Comparison of ENCODE assay signal across 15 cellular contexts in genomic region chr6:15342114-15342513, GRCh38.
A peak's percentile ranks its signal among the peaks of the same experiment; 100 is the strongest.
DNase-seq lines count a peak whose midpoint lies in the region; ATAC-seq and TF ChIP-seq lines count a peak whose summit lies in the region.
"Had no signal": no experiment of that assay in that cellular context is flagged by ENCODE, and none has a peak within 500 bp of the region (broad histone marks: within the 10 kb centered on the region; RNA-seq: fewer than 3 reads in every experiment).

No MANE protein-coding gene starts in this region.

- no peak overlapping the region for H4K5ac ChIP-seq in mesendoderm (ENCODE audit: low read length)

- H3K9ac ChIP-seq in mesendoderm (ENCODE audit: low read length): no peak overlapping the region

- intact Hi-C loops in CD4-positive, alpha-beta T cell (cut with DNase I, micrococcal nuclease): loop anchor here in 1 of 2 experiments (5.0 kb wide), 1 partner anchor 95 kb away; the partner anchor contains the start of gene JARID2
- intact Hi-C loops in activated B cell treated with CpG ODN at 0.5 μM for 24 hours (cut with micrococcal nuclease): loop anchor here (5.0 kb wide), 1 partner anchor 45 kb away; no protein-coding TSS in a partner anchor

- no peak overlapping the region for H3K4me2 ChIP-seq in mesendoderm (ENCODE audit: low read length)
- no peak overlapping the region for H3K4me2 ChIP-seq in hepatocyte

- no peak for TF ChIP-seq EP300 in tibial nerve (IDR thresholded peaks at IDR 0.05)

- H3K27ac ChIP-seq in CD4-positive, alpha-beta T cell (ENCODE audit: low read depth, low read length): peak overlapping the region; percentile 16
- no peak overlapping the region for H3K27ac ChIP-seq in mesendoderm (ENCODE audit: low read depth, low read length)
- H3K27ac ChIP-seq in hepatocyte: no peak overlapping the region
- no peak overlapping the region for H3K27ac ChIP-seq in tibial nerve
- H3K27ac ChIP-seq: testis had no signal

- no peaks in the 10 kb centered on the region for H3K9me3 ChIP-seq in CD4-positive, alpha-beta T cell (ENCODE audit: control insufficient read depth, low read length)
- H3K9me3 ChIP-seq in hepatocyte (ENCODE audit: low read depth): no peaks in the 10 kb centered on the region
- H3K9me3 ChIP-seq in tibial nerve: no peaks in the 10 kb centered on the region
- H3K9me3 ChIP-seq: testis had no signal

- H3K27me3 Mint-ChIP-seq in T-helper 1 cell treated with Interleukin-12 subunit alpha and Interleukin-12 subunit beta and Interleukin-4 antibody, amounts not matched to agents 30 μg/mL and 1 μg/mL, for 36 hours (ENCODE audit: low read depth): no peaks in the 10 kb centered on the region
- H3K27me3 Mint-ChIP-seq in CD4-positive, alpha-beta T cell: no peaks in the 10 kb centered on the region
- no peaks in the 10 kb centered on the region for H3K27me3 Mint-ChIP-seq in activated B cell treated with CpG ODN at 0.5 μM for 24 hours

- H3K79me1 ChIP-seq in mesendoderm (ENCODE audit: low read length): peaks cover 6% of the 10 kb centered on the region

- H3K27me3 ChIP-seq in CD4-positive, alpha-beta T cell (ENCODE audit: control insufficient read depth, insufficient read depth, low read length): no peaks in the 10 kb centered on the region
- H3K27me3 ChIP-seq in mesendoderm (ENCODE audit: insufficient read depth, low read length, poor library complexity) (no peaks in the 10 kb centered on the region), hepatocyte (no peaks in the 10 kb centered on the region), tibial nerve (no peaks in the 10 kb centered on the region)
- H3K27me3 ChIP-seq: testis had no signal

- H3K23ac ChIP-seq in mesendoderm (ENCODE audit: low read length): no peak overlapping the region

- H3K4me3 ChIP-seq in mesendoderm (ENCODE audit: low read length) (no peak overlapping the region), hepatocyte (no peak overlapping the region), tibial nerve (no peak overlapping the region)
- H3K4me3 ChIP-seq: testis had no signal

- H3K4ac ChIP-seq in mesendoderm (ENCODE audit: low read depth, low read length): no peak overlapping the region

- peaks cover 6% of the 10 kb centered on the region for H4K20me1 ChIP-seq in hepatocyte (ENCODE audit: insufficient read depth, poor library complexity, severe bottlenecking)

- H2AK5ac ChIP-seq in mesendoderm (ENCODE audit: low read length): no peak overlapping the region

- TF ChIP-seq POLR2A in tibial nerve (IDR thresholded peaks at IDR 0.05): no peak

- H3K9me3 Mint-ChIP-seq in T-helper 1 cell treated with Interleukin-12 subunit alpha and Interleukin-12 subunit beta and Interleukin-4 antibody, amounts not matched to agents 30 μg/mL and 1 μg/mL, for 36 hours: no peaks in the 10 kb centered on the region
- no peaks in the 10 kb centered on the region for H3K9me3 Mint-ChIP-seq in CD4-positive, alpha-beta T cell
- no peaks in the 10 kb centered on the region for H3K9me3 Mint-ChIP-seq in activated B cell treated with CpG ODN at 0.5 μM for 24 hours

- DNase-seq in T-helper 1 cell: no peak
- no peak for DNase-seq in CD4-positive, alpha-beta T cell
- DNase-seq in activated B cell treated with CpG ODN at 0.5 μM for 24 hours: no peak
- peak; percentile 65 for DNase-seq in mesendoderm
- no peak for DNase-seq in hepatocyte (ENCODE audit: low spot score)
- no peak for DNase-seq in NK-92 (lab: John Stamatoyannopoulos, UW; ENCODE audit: unreplicated experiment)
- DNase-seq in tibial nerve (ENCODE audit: low spot score in 2 of 2): no peak
- DNase-seq: cortex of kidney; DMS53; hypothalamus; NCI-H1417 treated with DMSO at 0.1 percent for 48 hours; NK-92 treated with Interleukin-12 subunit alpha and Interleukin-12 subunit beta, amount 100 ng/mL, for 24 hours; retina; testis had no signal

- no peak for TF ChIP-seq CTCF in CD4-positive, alpha-beta T cell (IDR thresholded peaks at IDR 0.05)
- no peak for TF ChIP-seq CTCF in activated B cell treated with CpG ODN at 0.5 μM for 24 hours (IDR thresholded peaks at IDR 0.05)
- TF ChIP-seq CTCF in hepatocyte (IDR thresholded peaks at IDR 0.05; ENCODE audit: poor library complexity): no peak
- TF ChIP-seq CTCF in tibial nerve (IDR thresholded peaks at IDR 0.05): no peak

- H3K4me1 Mint-ChIP-seq in T-helper 1 cell treated with Interleukin-12 subunit alpha and Interleukin-12 subunit beta and Interleukin-4 antibody, amounts not matched to agents 30 μg/mL and 1 μg/mL, for 36 hours (ENCODE audit: low read depth): peaks cover 63% of the 10 kb centered on the region
- H3K4me1 Mint-ChIP-seq in CD4-positive, alpha-beta T cell (ENCODE audit: low read depth): peaks cover 89% of the 10 kb centered on the region
- peaks cover 87% of the 10 kb centered on the region for H3K4me1 Mint-ChIP-seq in activated B cell treated with CpG ODN at 0.5 μM for 24 hours

- H3K56ac ChIP-seq in mesendoderm (ENCODE audit: low read length): peak overlapping the region; percentile 10

- no CpG with 5 or more reads among the region's 3 CpGs for WGBS in mesendoderm (ENCODE audit: extremely low coverage, insufficient coverage, low lambda C conversion rate)
- 85% methylated on average over 3 of the region's 3 CpGs for WGBS in hepatocyte (ENCODE audit: low lambda C conversion rate, missing lambda C conversion rate)
- WGBS in tibial nerve, 2 donors: 62 to 70% methylated on average over 3 of the region's 3 CpGs

- H2BK15ac ChIP-seq in mesendoderm (replicated peaks; ENCODE audit: low read depth): no peak overlapping the region

- H3K4me1 ChIP-seq in mesendoderm (ENCODE audit: control insufficient read depth, low read depth, low read length) (peaks cover 19% of the 10 kb centered on the region), hepatocyte (ENCODE audit: insufficient read depth) (peaks cover 24% of the 10 kb centered on the region), tibial nerve (peaks cover 0 to 27% (median 9%) of the 10 kb centered on the region in 4 donors)

- peak overlapping the region; percentile 47 for H3K4me3 Mint-ChIP-seq in T-helper 1 cell treated with Interleukin-12 subunit alpha and Interleukin-12 subunit beta and Interleukin-4 antibody, amounts not matched to agents 30 μg/mL and 1 μg/mL, for 36 hours
- H3K4me3 Mint-ChIP-seq in CD4-positive, alpha-beta T cell: peak overlapping the region; percentile 32
- no peak overlapping the region for H3K4me3 Mint-ChIP-seq in activated B cell treated with CpG ODN at 0.5 μM for 24 hours

- H3K36me3 ChIP-seq in mesendoderm (ENCODE audit: control insufficient read depth, insufficient read depth, low read length): no peaks in the 10 kb centered on the region
- H3K36me3 ChIP-seq in hepatocyte (replicated peaks; ENCODE audit: insufficient read depth, low read depth): no peaks in the 10 kb centered on the region
- no peaks in the 10 kb centered on the region for H3K36me3 ChIP-seq in tibial nerve

- H3K27ac Mint-ChIP-seq in T-helper 1 cell treated with Interleukin-12 subunit alpha and Interleukin-12 subunit beta and Interleukin-4 antibody, amounts not matched to agents 30 μg/mL and 1 μg/mL, for 36 hours: peak overlapping the region; percentile 24
- H3K27ac Mint-ChIP-seq in CD4-positive, alpha-beta T cell: peak overlapping the region; percentile 78
- peak overlapping the region; percentile 64 for H3K27ac Mint-ChIP-seq in activated B cell treated with CpG ODN at 0.5 μM for 24 hours

- no peaks in the 10 kb centered on the region for H3K9me2 ChIP-seq in hepatocyte (replicated peaks; ENCODE audit: insufficient read depth)

- POLR2A ChIA-PET in CD4-positive, alpha-beta T cell (lab: Charles Lee): interaction anchor here (0.6 kb wide), 1 partner anchor 43 kb away, joined by 4 read pairs; no protein-coding TSS in a partner anchor
- POLR2A ChIA-PET in activated B cell treated with CpG ODN at 0.5 μM for 24 hours (lab: Charles Lee): no interaction called here

- peaks cover 5% of the 10 kb centered on the region for H3K36me3 Mint-ChIP-seq in T-helper 1 cell treated with Interleukin-12 subunit alpha and Interleukin-12 subunit beta and Interleukin-4 antibody, amounts not matched to agents 30 μg/mL and 1 μg/mL, for 36 hours (ENCODE audit: low read depth)
- H3K36me3 Mint-ChIP-seq in CD4-positive, alpha-beta T cell (ENCODE audit: low read depth): no peaks in the 10 kb centered on the region
- H3K36me3 Mint-ChIP-seq in activated B cell treated with CpG ODN at 0.5 μM for 24 hours (ENCODE audit: low read depth): no peaks in the 10 kb centered on the region

- H2AFZ ChIP-seq in hepatocyte: no peak overlapping the region

- H3K79me2 ChIP-seq in mesendoderm (ENCODE audit: control insufficient read depth, insufficient read depth, low read length) (peaks cover 82% of the 10 kb centered on the region), hepatocyte (peaks cover 85% of the 10 kb centered on the region)

- H2BK5ac ChIP-seq in mesendoderm (ENCODE audit: low read length): no peak overlapping the region

- CTCF ChIA-PET in CD4-positive, alpha-beta T cell (lab: Charles Lee): no interaction called here
- CTCF ChIA-PET in activated B cell treated with CpG ODN at 0.5 μM for 24 hours (lab: Charles Lee): no interaction called here

- no peak overlapping the region for H4K8ac ChIP-seq in mesendoderm (ENCODE audit: low read depth, low read length)

- no peak overlapping the region for H2BK120ac ChIP-seq in mesendoderm (ENCODE audit: low read depth, low read length)

- no peak overlapping the region for H3K18ac ChIP-seq in mesendoderm (ENCODE audit: low read length)

- ATAC-seq in CD4-positive, alpha-beta T cell (ENCODE audit: poor library complexity): no peak
- no peak for ATAC-seq in activated B cell treated with CpG ODN at 0.5 μM for 24 hours (ENCODE audit: low read depth)

Comparison
In these comparisons a context has a peak if more than half of its experiments do, and no peak if none do; other contexts are left out.
1. H3K27ac Mint-ChIP-seq: peak in every context shown above with its lines; median percentile 78 in CD4-positive, alpha-beta T cell; 64 in activated B cell treated with CpG ODN at 0.5 μM for 24 hours; 24 in T-helper 1 cell treated with Interleukin-12 subunit alpha and Interleukin-12 subunit beta and Interleukin-4 antibody, amounts not matched to agents 30 μg/mL and 1 μg/mL, for 36 hours.